ENCODE assay signal across 1 cellular context in the genomic region with DNA sequence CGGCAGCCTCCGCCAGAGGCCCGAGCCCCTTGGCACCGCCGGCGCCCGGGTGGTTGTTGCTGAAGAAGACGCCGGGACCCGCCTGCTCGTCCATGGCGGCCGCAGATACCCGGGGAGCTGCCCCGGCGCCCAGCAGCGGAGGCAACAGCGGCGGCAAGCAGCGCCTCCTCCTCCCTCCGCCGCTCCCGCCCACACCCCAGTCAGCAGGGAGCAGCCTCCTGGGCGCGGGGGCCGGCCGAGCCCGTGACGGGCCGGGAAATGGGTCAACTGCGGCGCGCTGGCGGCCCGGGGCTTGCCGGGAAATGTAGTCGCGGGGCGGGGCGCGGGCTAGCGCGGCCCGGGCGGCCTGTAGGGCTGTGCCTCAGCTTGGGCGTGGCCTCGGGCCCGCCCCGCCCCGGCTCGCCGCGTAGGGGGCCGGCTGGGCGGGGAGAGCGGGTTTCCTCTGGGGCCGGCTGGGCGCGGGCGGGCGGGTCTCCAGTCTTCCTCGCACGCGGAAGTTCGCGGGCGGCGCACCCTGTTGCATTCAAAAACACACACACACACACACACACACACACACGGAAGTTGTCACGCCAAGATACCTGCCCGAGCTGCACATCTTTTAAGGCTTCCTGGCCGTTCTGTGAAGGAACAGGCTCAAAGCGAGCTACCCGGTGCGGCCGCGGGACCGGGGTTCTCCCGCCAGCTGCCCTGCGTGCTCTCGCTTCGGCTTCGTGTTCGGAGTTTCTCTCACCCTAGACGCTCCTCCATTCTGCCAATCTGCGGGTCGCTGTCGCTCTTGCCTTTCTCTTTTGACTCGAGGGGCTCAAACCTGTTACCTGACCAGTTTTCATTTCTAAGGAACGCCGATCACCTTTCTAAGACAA.
TF ChIP-seq lines count a peak whose summit lies in the region.

A gene with protein sequence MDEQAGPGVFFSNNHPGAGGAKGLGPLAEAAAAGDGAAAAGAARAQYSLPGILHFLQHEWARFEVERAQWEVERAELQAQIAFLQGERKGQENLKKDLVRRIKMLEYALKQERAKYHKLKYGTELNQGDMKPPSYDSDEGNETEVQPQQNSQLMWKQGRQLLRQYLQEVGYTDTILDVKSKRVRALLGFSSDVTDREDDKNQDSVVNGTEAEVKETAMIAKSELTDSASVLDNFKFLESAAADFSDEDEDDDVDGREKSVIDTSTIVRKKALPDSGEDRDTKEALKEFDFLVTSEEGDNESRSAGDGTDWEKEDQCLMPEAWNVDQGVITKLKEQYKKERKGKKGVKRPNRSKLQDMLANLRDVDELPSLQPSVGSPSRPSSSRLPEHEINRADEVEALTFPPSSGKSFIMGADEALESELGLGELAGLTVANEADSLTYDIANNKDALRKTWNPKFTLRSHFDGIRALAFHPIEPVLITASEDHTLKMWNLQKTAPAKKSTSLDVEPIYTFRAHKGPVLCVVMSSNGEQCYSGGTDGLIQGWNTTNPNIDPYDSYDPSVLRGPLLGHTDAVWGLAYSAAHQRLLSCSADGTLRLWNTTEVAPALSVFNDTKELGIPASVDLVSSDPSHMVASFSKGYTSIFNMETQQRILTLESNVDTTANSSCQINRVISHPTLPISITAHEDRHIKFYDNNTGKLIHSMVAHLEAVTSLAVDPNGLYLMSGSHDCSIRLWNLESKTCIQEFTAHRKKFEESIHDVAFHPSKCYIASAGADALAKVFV (minus strand): TSS at position 167 of the 866 bp plus-strand sequence. CDS start 73 bp downstream, at position 94.

TF ChIP-seq in K562, 482 proteins besides CTCF, POLR2A, EP300 and RAD21 (continued from another document and continues in another):
- TF ChIP-seq, protein P1, sequence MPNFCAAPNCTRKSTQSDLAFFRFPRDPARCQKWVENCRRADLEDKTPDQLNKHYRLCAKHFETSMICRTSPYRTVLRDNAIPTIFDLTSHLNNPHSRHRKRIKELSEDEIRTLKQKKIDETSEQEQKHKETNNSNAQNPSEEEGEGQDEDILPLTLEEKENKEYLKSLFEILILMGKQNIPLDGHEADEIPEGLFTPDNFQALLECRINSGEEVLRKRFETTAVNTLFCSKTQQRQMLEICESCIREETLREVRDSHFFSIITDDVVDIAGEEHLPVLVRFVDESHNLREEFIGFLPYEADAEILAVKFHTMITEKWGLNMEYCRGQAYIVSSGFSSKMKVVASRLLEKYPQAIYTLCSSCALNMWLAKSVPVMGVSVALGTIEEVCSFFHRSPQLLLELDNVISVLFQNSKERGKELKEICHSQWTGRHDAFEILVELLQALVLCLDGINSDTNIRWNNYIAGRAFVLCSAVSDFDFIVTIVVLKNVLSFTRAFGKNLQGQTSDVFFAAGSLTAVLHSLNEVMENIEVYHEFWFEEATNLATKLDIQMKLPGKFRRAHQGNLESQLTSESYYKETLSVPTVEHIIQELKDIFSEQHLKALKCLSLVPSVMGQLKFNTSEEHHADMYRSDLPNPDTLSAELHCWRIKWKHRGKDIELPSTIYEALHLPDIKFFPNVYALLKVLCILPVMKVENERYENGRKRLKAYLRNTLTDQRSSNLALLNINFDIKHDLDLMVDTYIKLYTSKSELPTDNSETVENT (CRISPR knock-in tag; IDR thresholded peaks at IDR 0.05), result peak; percentile 54; the same call in 1 of the 2 replicates
- TF ChIP-seq SIN3A (IDR thresholded peaks at IDR 0.05; ENCODE audit: borderline replicate concordance in 2 of 2, control insufficient read depth in 1 of 2, low read depth in 2 of 2, low read length in 2 of 2), result peak in 1 of 2 experiments; percentile 73; a peak in 2 of 4 replicates
- TF ChIP-seq KAT8 (IDR thresholded peaks at IDR 0.05; ENCODE audit: low read depth), result no peak
- TF ChIP-seq, protein P2, sequence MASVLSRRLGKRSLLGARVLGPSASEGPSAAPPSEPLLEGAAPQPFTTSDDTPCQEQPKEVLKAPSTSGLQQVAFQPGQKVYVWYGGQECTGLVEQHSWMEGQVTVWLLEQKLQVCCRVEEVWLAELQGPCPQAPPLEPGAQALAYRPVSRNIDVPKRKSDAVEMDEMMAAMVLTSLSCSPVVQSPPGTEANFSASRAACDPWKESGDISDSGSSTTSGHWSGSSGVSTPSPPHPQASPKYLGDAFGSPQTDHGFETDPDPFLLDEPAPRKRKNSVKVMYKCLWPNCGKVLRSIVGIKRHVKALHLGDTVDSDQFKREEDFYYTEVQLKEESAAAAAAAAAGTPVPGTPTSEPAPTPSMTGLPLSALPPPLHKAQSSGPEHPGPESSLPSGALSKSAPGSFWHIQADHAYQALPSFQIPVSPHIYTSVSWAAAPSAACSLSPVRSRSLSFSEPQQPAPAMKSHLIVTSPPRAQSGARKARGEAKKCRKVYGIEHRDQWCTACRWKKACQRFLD (CRISPR knock-in tag; IDR thresholded peaks at IDR 0.05), result no peak
- no peak for TF ChIP-seq KLF13 (tag; IDR thresholded peaks at IDR 0.05; ENCODE audit: borderline replicate concordance, low read depth)
- peak; percentile 75 for TF ChIP-seq ZEB2 (IDR thresholded peaks at IDR 0.05)
- no peak for TF ChIP-seq PYGO2 (tag; IDR thresholded peaks at IDR 0.05)
- no peak for TF ChIP-seq ZKSCAN8 (CRISPR knock-in tag; IDR thresholded peaks at IDR 0.05)
- TF ChIP-seq, protein P3, sequence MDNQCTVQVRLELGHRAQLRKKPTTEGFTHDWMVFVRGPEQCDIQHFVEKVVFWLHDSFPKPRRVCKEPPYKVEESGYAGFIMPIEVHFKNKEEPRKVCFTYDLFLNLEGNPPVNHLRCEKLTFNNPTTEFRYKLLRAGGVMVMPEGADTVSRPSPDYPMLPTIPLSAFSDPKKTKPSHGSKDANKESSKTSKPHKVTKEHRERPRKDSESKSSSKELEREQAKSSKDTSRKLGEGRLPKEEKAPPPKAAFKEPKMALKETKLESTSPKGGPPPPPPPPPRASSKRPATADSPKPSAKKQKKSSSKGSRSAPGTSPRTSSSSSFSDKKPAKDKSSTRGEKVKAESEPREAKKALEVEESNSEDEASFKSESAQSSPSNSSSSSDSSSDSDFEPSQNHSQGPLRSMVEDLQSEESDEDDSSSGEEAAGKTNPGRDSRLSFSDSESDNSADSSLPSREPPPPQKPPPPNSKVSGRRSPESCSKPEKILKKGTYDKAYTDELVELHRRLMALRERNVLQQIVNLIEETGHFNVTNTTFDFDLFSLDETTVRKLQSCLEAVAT (IDR thresholded peaks at IDR 0.05), result peak; percentile 51 to 68; a peak in 1 of 4 replicates
- TF ChIP-seq, protein P4, sequence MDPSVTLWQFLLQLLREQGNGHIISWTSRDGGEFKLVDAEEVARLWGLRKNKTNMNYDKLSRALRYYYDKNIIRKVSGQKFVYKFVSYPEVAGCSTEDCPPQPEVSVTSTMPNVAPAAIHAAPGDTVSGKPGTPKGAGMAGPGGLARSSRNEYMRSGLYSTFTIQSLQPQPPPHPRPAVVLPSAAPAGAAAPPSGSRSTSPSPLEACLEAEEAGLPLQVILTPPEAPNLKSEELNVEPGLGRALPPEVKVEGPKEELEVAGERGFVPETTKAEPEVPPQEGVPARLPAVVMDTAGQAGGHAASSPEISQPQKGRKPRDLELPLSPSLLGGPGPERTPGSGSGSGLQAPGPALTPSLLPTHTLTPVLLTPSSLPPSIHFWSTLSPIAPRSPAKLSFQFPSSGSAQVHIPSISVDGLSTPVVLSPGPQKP (CRISPR knock-in tag; IDR thresholded peaks at IDR 0.05), result no peak
- TF ChIP-seq MAFG (tag; conservative IDR thresholded peaks at IDR 0.05), result no peak
- TF ChIP-seq ZBTB1 (CRISPR knock-in tag; IDR thresholded peaks at IDR 0.05; ENCODE audit: borderline replicate concordance, low read depth), result peak; percentile 3; the same call in 1 of the 2 replicates
- TF ChIP-seq ZNF253 (CRISPR knock-in tag; conservative IDR thresholded peaks at IDR 0.05), result no peak
- no peak for TF ChIP-seq TCF7L2 (IDR thresholded peaks at IDR 0.05; ENCODE audit: low read depth, low read length)
- TF ChIP-seq, protein P5, sequence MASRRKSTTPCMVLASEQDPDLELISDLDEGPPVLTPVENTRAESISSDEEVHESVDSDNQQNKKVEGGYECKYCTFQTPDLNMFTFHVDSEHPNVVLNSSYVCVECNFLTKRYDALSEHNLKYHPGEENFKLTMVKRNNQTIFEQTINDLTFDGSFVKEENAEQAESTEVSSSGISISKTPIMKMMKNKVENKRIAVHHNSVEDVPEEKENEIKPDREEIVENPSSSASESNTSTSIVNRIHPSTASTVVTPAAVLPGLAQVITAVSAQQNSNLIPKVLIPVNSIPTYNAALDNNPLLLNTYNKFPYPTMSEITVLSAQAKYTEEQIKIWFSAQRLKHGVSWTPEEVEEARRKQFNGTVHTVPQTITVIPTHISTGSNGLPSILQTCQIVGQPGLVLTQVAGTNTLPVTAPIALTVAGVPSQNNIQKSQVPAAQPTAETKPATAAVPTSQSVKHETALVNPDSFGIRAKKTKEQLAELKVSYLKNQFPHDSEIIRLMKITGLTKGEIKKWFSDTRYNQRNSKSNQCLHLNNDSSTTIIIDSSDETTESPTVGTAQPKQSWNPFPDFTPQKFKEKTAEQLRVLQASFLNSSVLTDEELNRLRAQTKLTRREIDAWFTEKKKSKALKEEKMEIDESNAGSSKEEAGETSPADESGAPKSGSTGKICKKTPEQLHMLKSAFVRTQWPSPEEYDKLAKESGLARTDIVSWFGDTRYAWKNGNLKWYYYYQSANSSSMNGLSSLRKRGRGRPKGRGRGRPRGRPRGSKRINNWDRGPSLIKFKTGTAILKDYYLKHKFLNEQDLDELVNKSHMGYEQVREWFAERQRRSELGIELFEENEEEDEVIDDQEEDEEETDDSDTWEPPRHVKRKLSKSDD (conservative IDR thresholded peaks at IDR 0.05; ENCODE audit: low read length), result no peak
- no peak for TF ChIP-seq SAP30 (IDR thresholded peaks at IDR 0.05; ENCODE audit: borderline replicate concordance, insufficient read depth, low read depth, low read length, poor library complexity, severe bottlenecking)
- TF ChIP-seq, protein P6, sequence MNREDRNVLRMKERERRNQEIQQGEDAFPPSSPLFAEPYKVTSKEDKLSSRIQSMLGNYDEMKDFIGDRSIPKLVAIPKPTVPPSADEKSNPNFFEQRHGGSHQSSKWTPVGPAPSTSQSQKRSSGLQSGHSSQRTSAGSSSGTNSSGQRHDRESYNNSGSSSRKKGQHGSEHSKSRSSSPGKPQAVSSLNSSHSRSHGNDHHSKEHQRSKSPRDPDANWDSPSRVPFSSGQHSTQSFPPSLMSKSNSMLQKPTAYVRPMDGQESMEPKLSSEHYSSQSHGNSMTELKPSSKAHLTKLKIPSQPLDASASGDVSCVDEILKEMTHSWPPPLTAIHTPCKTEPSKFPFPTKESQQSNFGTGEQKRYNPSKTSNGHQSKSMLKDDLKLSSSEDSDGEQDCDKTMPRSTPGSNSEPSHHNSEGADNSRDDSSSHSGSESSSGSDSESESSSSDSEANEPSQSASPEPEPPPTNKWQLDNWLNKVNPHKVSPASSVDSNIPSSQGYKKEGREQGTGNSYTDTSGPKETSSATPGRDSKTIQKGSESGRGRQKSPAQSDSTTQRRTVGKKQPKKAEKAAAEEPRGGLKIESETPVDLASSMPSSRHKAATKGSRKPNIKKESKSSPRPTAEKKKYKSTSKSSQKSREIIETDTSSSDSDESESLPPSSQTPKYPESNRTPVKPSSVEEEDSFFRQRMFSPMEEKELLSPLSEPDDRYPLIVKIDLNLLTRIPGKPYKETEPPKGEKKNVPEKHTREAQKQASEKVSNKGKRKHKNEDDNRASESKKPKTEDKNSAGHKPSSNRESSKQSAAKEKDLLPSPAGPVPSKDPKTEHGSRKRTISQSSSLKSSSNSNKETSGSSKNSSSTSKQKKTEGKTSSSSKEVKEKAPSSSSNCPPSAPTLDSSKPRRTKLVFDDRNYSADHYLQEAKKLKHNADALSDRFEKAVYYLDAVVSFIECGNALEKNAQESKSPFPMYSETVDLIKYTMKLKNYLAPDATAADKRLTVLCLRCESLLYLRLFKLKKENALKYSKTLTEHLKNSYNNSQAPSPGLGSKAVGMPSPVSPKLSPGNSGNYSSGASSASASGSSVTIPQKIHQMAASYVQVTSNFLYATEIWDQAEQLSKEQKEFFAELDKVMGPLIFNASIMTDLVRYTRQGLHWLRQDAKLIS (CRISPR knock-in tag; IDR thresholded peaks at IDR 0.05), result peak; percentile 17; the same call in 1 of the 2 replicates
- TF ChIP-seq E2F3 (CRISPR knock-in tag; IDR thresholded peaks at IDR 0.05), result peak; percentile 65; the same call in 1 of the 2 replicates
- TF ChIP-seq TGIF2 (CRISPR knock-in tag; IDR thresholded peaks at IDR 0.05), result no peak
- TF ChIP-seq GTF2A2 (tag; IDR thresholded peaks at IDR 0.05), result no peak
